In genomic region chr4:47786958-47787370, GRCh38 we compare ENCODE assay signal across 11 cellular contexts. TPM values are rescaled to one million over a fixed set of nuclear protein-coding genes. Genes with fewer than 3 reads are reported as not detected.
A peak's percentile ranks its signal among the peaks of the same experiment; 100 is the strongest.
DNase-seq lines count a peak whose midpoint lies in the region; ATAC-seq and TF ChIP-seq lines count a peak whose summit lies in the region.
"Had no signal": no experiment of that assay in that cellular context is flagged by ENCODE, and none has a peak within 500 bp of the region (broad histone marks: within the 10 kb centered on the region; RNA-seq: fewer than 3 reads in every experiment).

No MANE protein-coding gene starts in this region.

- H3K4me1 ChIP-seq in lung (ENCODE audit: control insufficient read depth in 2 of 2, insufficient read depth in 2 of 2, low read length in 2 of 2) = peaks cover 0 to 5% of the 10 kb centered on the region in 2 donors
- H3K4me1 ChIP-seq in esophagus muscularis mucosa = no peaks in the 10 kb centered on the region

- H3K27ac ChIP-seq in lung (ENCODE audit: low read depth in 1 of 2, low read length in 1 of 2) (no peak overlapping the region), esophagus muscularis mucosa (replicated peaks in 1 of 4) (no peak overlapping the region)

- H3K4me3 ChIP-seq in lung (no peak overlapping the region), esophagus muscularis mucosa (no peak overlapping the region)

- no peak for TF ChIP-seq CTCF in lung (IDR thresholded peaks at IDR 0.05; ENCODE audit: control extremely low read depth, extremely low read depth)
- TF ChIP-seq CTCF in esophagus muscularis mucosa (IDR thresholded peaks at IDR 0.05) = no peak

- intact Hi-C loops in esophagus muscularis mucosa (cut with DNase I) = no loop called here

- H3K9me3 ChIP-seq in lung (ENCODE audit: control insufficient read depth in 2 of 2, insufficient read depth in 1 of 2, low read length in 1 of 2) = no peaks in the 10 kb centered on the region
- no peaks in the 10 kb centered on the region for H3K9me3 ChIP-seq in esophagus muscularis mucosa

- ATAC-seq in GM19025 (IDR thresholded peaks at IDR 0.05; ENCODE audit: low read depth, unreplicated experiment) (peak; percentile 69), GM21786 (IDR thresholded peaks at IDR 0.05; ENCODE audit: unreplicated experiment) (peak; percentile 85), HG03432 (IDR thresholded peaks at IDR 0.05; ENCODE audit: unreplicated experiment) (peak; percentile 84), lung (ENCODE audit: insufficient read depth, low FRiP score) (peak; percentile 17)
- ATAC-seq in activated CD4-positive, CD25-positive, alpha-beta regulatory T cell treated with anti-CD3 and anti-CD28 coated beads, Interleukin-2, amount 50 U/mL, for 24 hours = no peak

- H3K36me3 ChIP-seq in lung (ENCODE audit: control insufficient read depth in 2 of 2, insufficient read depth in 2 of 2, low read length in 2 of 2) = no peaks in the 10 kb centered on the region
- no peaks in the 10 kb centered on the region for H3K36me3 ChIP-seq in esophagus muscularis mucosa

- WGBS in lung, 2 donors = 34 to 50% methylated on average over 4 of the region's 4 CpGs
- 83% methylated on average over 4 of the region's 4 CpGs for WGBS in esophagus muscularis mucosa

- H3K27me3 ChIP-seq in lung (ENCODE audit: control insufficient read depth, insufficient read depth) (no peaks in the 10 kb centered on the region), esophagus muscularis mucosa (no peaks in the 10 kb centered on the region)

- TF ChIP-seq EP300 in esophagus muscularis mucosa (IDR thresholded peaks at IDR 0.05) = no peak

- no peak for TF ChIP-seq POLR2A in esophagus muscularis mucosa (IDR thresholded peaks at IDR 0.05; ENCODE audit: low read depth)

- DNase-seq in lung (ENCODE audit: low spot score) (no peak), esophagus muscularis mucosa (ENCODE audit: extremely low spot score) (no peak)
- DNase-seq in activated naive CD4-positive, alpha-beta T cell (lab: John Stamatoyannopoulos, UW) = no peak
- DNase-seq: activated B cell treated with CpG ODN at 0.5 μM for 24 hours; activated effector memory CD4-positive, alpha-beta T cell treated with Interleukin-2 at 50 U/mL for 16 hours; Calu3; mesendoderm had no signal

RNA-seq across cellular contexts. Expression of gene CORIN, which starts 50.9 kb away (rescaled TPM):
- total RNA-seq in lung (1 to 10 TPM in 1 of 2 donors, under 1 TPM in 1; 0.80 to 9.1 TPM), esophagus muscularis mucosa (1 to 10 TPM; 1.2 to 4.8 (median 2.8) TPM)
- 1 to 10 TPM in 1 of 2 donors, under 1 TPM in 1; 0.15 to 1.2 TPM for polyA plus RNA-seq in lung
- total RNA-seq: activated B cell treated with CpG ODN at 0.5 μM for 24 hours had no signal

Comparison
In these comparisons a context has a peak if more than half of its experiments do, and no peak if none do; other contexts are left out.
1. ATAC-seq: peak in GM19025 (single experiment), GM21786 (single experiment), HG03432 (single experiment) and lung (single experiment); none in activated CD4-positive, CD25-positive, alpha-beta regulatory T cell treated with anti-CD3 and anti-CD28 coated beads, Interleukin-2, amount 50 U/mL, for 24 hours (0 of 2).